In genomic region chr17:73795730-73796129, GRCh38 we compare ENCODE assay signal across 27 cellular contexts.
DNase-seq lines count a peak whose midpoint lies in the region; ATAC-seq and TF ChIP-seq lines count a peak whose summit lies in the region.
"Had no signal": no experiment of that assay in that cellular context is flagged by ENCODE, and none has a peak within 500 bp of the region (broad histone marks: within the 10 kb centered on the region; RNA-seq: fewer than 3 reads in every experiment).

No MANE protein-coding gene starts in this region.

- no peaks in the 10 kb centered on the region for H3K27me3 ChIP-seq in liver (ENCODE audit: control insufficient read depth in 4 of 4, insufficient read depth in 4 of 4, low read length in 3 of 4)
- no peaks in the 10 kb centered on the region for H3K27me3 ChIP-seq in SK-N-SH (ENCODE audit: insufficient read depth)
- H3K27me3 ChIP-seq: adrenal gland, brain microvascular endothelial cell, SJCRH30, tibial nerve had no signal

- 33% methylated on average over 2 of the region's 2 CpGs for WGBS in liver
- WGBS in SK-N-SH (ENCODE audit: low lambda C conversion rate), result 33% methylated on average over 2 of the region's 2 CpGs

- H3K9ac ChIP-seq in liver (ENCODE audit: low read depth in 1 of 2, low read length in 2 of 2) (peak overlapping the region in 1 of 2 donors; percentile 55), SK-N-SH (no peak overlapping the region)

- TF ChIP-seq RAD21 in liver (IDR thresholded peaks at IDR 0.05) (peak; percentile 62 to 64), SK-N-SH (IDR thresholded peaks at IDR 0.05; ENCODE audit: low read length) (no peak)

- H3K79me2 ChIP-seq in SK-N-SH (ENCODE audit: insufficient read depth), result no peaks in the 10 kb centered on the region

- H3K4me1 ChIP-seq in liver (ENCODE audit: control insufficient read depth in 4 of 4, insufficient read depth in 4 of 4, low read length in 3 of 4) (peaks cover 15 to 44% (median 36%) of the 10 kb centered on the region in 4 donors), SK-N-SH (ENCODE audit: control insufficient read depth in 1 of 2, insufficient read depth in 2 of 2, low read depth in 1 of 2, low read length in 1 of 2) (no peaks in the 10 kb centered on the region)
- H3K4me1 ChIP-seq: adrenal gland had no signal

- H3K36me3 ChIP-seq in liver (ENCODE audit: control insufficient read depth in 4 of 4, insufficient read depth in 3 of 4, low read depth in 1 of 4, low read length in 3 of 4), result no peaks in the 10 kb centered on the region
- no peaks in the 10 kb centered on the region for H3K36me3 ChIP-seq in SK-N-SH (replicated peaks in 1 of 2; ENCODE audit: control insufficient read depth in 1 of 2, insufficient read depth in 2 of 2, low read length in 1 of 2)
- H3K36me3 ChIP-seq: adrenal gland, brain microvascular endothelial cell, SJCRH30, stomach, tibial nerve had no signal

- H3K9me2 ChIP-seq in SK-N-SH, result no peaks in the 10 kb centered on the region

- H4K20me1 ChIP-seq in SK-N-SH (ENCODE audit: insufficient read depth), result no peaks in the 10 kb centered on the region

- H3K4me3 ChIP-seq in liver (ENCODE audit: low read depth in 1 of 3, low read length in 3 of 3), result no peak overlapping the region
- H3K4me3 ChIP-seq in SK-N-SH (ENCODE audit: low read depth in 2 of 2, low read length in 1 of 2), result no peak overlapping the region
- H3K4me3 ChIP-seq: adrenal gland, GM12878, lung, SJCRH30, stomach, tibial nerve had no signal

- POLR2A ChIA-PET in SK-N-SH (lab: Yijun Ruan, JAX), result no interaction called here

- DNase-seq in NCI-H1092 treated with DMSO at 0.1 percent for 48 hours (lab: John Stamatoyannopoulos, UW) (peak; percentile 36), NCI-H1092 (lab: John Stamatoyannopoulos, UW) (no peak), NCI-H146 (lab: John Stamatoyannopoulos, UW) (peak; percentile 89), NCI-H774 (lab: John Stamatoyannopoulos, UW) (peak; percentile 89), GM10266 (ENCODE audit: extremely low spot score) (no peak), SK-N-SH (no peak)
- DNase-seq: activated CD4-positive, alpha-beta T cell treated with anti-CD3 and anti-CD28 coated beads for 36 hours; activated naive CD4-positive, alpha-beta T cell treated with Interleukin-2 at 50 U/mL for 16 hours; activated T-cell treated with anti-CD3 and anti-CD28 coated beads, Interleukin-2, amount 50 U/mL, for 4 hours; brain microvascular endothelial cell; CD8-positive, alpha-beta memory T cell; DND-41; glutamatergic neuron; Kasumi-1; NCI-H2029; nephron progenitor cell; OCI-M1; posterior cingulate gyrus; stomach had no signal

- H2AFZ ChIP-seq in SK-N-SH (ENCODE audit: low read depth), result no peak overlapping the region

- H3K4me2 ChIP-seq in SK-N-SH, result no peak overlapping the region

- no peaks in the 10 kb centered on the region for H3F3A ChIP-seq in SK-N-SH (replicated peaks; ENCODE audit: insufficient read depth)

- TF ChIP-seq EP300 in SK-N-SH (IDR thresholded peaks at IDR 0.05; ENCODE audit: borderline replicate concordance in 1 of 2, low read depth in 1 of 2, low read length in 1 of 2), result no peak

- H3K27ac ChIP-seq in liver (ENCODE audit: low read depth in 1 of 2, low read length in 2 of 2), result peak overlapping the region; percentile 89 to 93
- H3K27ac ChIP-seq in SK-N-SH (ENCODE audit: low read depth in 2 of 2, low read length in 1 of 2), result no peak overlapping the region
- H3K27ac ChIP-seq: 22Rv1, adrenal gland, brain microvascular endothelial cell, SJCRH30, tibial nerve had no signal

- TF ChIP-seq CTCF in liver (IDR thresholded peaks at IDR 0.05; ENCODE audit: low read depth, low read length, missing input control) (peak; percentile 12), GM10266 (IDR thresholded peaks at IDR 0.05; ENCODE audit: control insufficient read depth, insufficient read depth, low read depth, missing control alignments) (no peak), SK-N-SH (IDR thresholded peaks at IDR 0.05) (no peak)

- no peak for ATAC-seq in HG03139 (IDR thresholded peaks at IDR 0.05; ENCODE audit: unreplicated experiment)
- ATAC-seq: activated CD4-positive, alpha-beta T cell treated with anti-CD3 and anti-CD28 coated beads for 36 hours; activated T-cell treated with anti-CD3 and anti-CD28 coated beads, Interleukin-2, amount 50 U/mL, for 4 hours; GM12878 had no signal

- no peaks in the 10 kb centered on the region for H3K9me3 ChIP-seq in liver (ENCODE audit: control insufficient read depth in 4 of 4, low read length in 3 of 4)
- no peaks in the 10 kb centered on the region for H3K9me3 ChIP-seq in SK-N-SH
- H3K9me3 ChIP-seq: adrenal gland, SJCRH30, stomach, tibial nerve had no signal

- CTCF ChIA-PET in SK-N-SH (lab: Yijun Ruan, JAX), result interaction anchor here (0.7 to 1.1 kb wide), 3 partner anchors 10 to 25 kb away, joined by 3 to 4 read pairs (median 3); no protein-coding TSS in a partner anchor

TF ChIP-seq in liver, 16 proteins besides CTCF, POLR2A, EP300 and RAD21 (continues in another document):
- TF ChIP-seq NR2F2 (IDR thresholded peaks at IDR 0.05) (peak; percentile 34), HNF4A (conservative IDR thresholded peaks at IDR 0.05) (peak; percentile 79 to 92), ZBTB33 (IDR thresholded peaks at IDR 0.05) (peak; percentile 68), ATF3 (IDR thresholded peaks at IDR 0.05) (peak; percentile 53), YY1 (IDR thresholded peaks at IDR 0.05) (peak; percentile 74), MAX (IDR thresholded peaks at IDR 0.05) (peak; percentile 75), TAF1 (conservative IDR thresholded peaks at IDR 0.05) (no peak), EGR1 (IDR thresholded peaks at IDR 0.05; ENCODE audit: low read depth in 2 of 2) (peak in 1 of 2 donors; percentile 67), FOXA1 (IDR thresholded peaks at IDR 0.05) (peak; percentile 91), FOXA2 (IDR thresholded peaks at IDR 0.05) (peak; percentile 96), HNF4G (IDR thresholded peaks at IDR 0.05) (peak; percentile 38), GABPA (IDR thresholded peaks at IDR 0.05 in 1 of 2, conservative IDR thresholded peaks at IDR 0.05 in 1 of 2) (no peak), JUND (IDR thresholded peaks at IDR 0.05) (peak in 1 of 2 donors; percentile 88)

TF ChIP-seq in SK-N-SH, 30 proteins besides CTCF, POLR2A, EP300 and RAD21:
- TF ChIP-seq RFX5 (IDR thresholded peaks at IDR 0.05; ENCODE audit: low read length) (no peak), ELF1 (IDR thresholded peaks at IDR 0.05) (no peak), SIN3A (IDR thresholded peaks at IDR 0.05; ENCODE audit: borderline replicate concordance, low read depth, low read length) (no peak)

Comparison
In these comparisons a context has a peak if more than half of its experiments do, and no peak if none do; other contexts are left out.
1. DNase-seq: peak in NCI-H1092 treated with DMSO at 0.1 percent for 48 hours (single experiment), NCI-H146 (single experiment) and NCI-H774 (single experiment); none in NCI-H1092 (single experiment), GM10266 (single experiment) and SK-N-SH (single experiment).
2. H3K27ac ChIP-seq: peak in liver (2 of 2); none in SK-N-SH (0 of 2).